ENCODE assay signal across 8 cellular contexts in genomic region chr1:46401964-46402626, GRCh38. TPM values are rescaled to one million over a fixed set of nuclear protein-coding genes. Genes with fewer than 3 reads are reported as not detected.
DNase-seq lines count a peak whose midpoint lies in the region; ATAC-seq and TF ChIP-seq lines count a peak whose summit lies in the region.

No MANE protein-coding gene starts in this region.

- H3K4me1 ChIP-seq in right lobe of liver (peaks cover 0 to 13% (median 3%) of the 10 kb centered on the region in 4 donors), vagina (peaks cover 26% of the 10 kb centered on the region)

- H3K36me3 Mint-ChIP-seq in activated CD4-positive, alpha-beta memory T cell treated with anti-CD3 and anti-CD28 coated beads, Interleukin-2, amount 10 ng/mL, durations not matched to agents 7 days and 5 days (ENCODE audit: low read depth): no peaks in the 10 kb centered on the region

- H3K9me3 ChIP-seq in right lobe of liver (no peaks in the 10 kb centered on the region), vagina (no peaks in the 10 kb centered on the region)

- TF ChIP-seq CTCF in right lobe of liver (IDR thresholded peaks at IDR 0.05) (no peak), vagina (IDR thresholded peaks at IDR 0.05) (no peak)

- no peaks in the 10 kb centered on the region for H3K9me3 Mint-ChIP-seq in activated CD4-positive, alpha-beta memory T cell treated with anti-CD3 and anti-CD28 coated beads, Interleukin-2, amount 10 ng/mL, durations not matched to agents 7 days and 5 days

- H3K27ac Mint-ChIP-seq in activated CD4-positive, alpha-beta memory T cell treated with anti-CD3 and anti-CD28 coated beads, Interleukin-2, amount 10 ng/mL, durations not matched to agents 7 days and 5 days: no peak overlapping the region

- 66% methylated on average over 2 of the region's 10 CpGs for WGBS in right lobe of liver (ENCODE audit: insufficient coverage, low coverage, low lambda C conversion rate, missing lambda C conversion rate)

- ATAC-seq in right lobe of liver (peak; percentile 86 to 93 (median 93)), HG03432 (IDR thresholded peaks at IDR 0.05; ENCODE audit: unreplicated experiment) (no peak)

- H3K27me3 ChIP-seq in right lobe of liver: no peaks in the 10 kb centered on the region
- no peaks in the 10 kb centered on the region for H3K27me3 ChIP-seq in vagina

- intact Hi-C loops in right lobe of liver (cut with DNase I) (no loop called here), vagina (cut with DNase I) (loop anchor here (10.0 kb wide), 1 partner anchor 323 kb away; no protein-coding TSS in a partner anchor)

- TF ChIP-seq POLR2A in right lobe of liver (IDR thresholded peaks at IDR 0.05): no peak
- no peak for TF ChIP-seq POLR2A in vagina (IDR thresholded peaks at IDR 0.05)

- CTCF ChIA-PET in activated CD4-positive, alpha-beta memory T cell treated with anti-CD3 and anti-CD28 coated beads, Interleukin-2, amount 10 ng/mL, durations not matched to agents 7 days and 5 days (lab: Charles Lee): interaction anchor here (0.6 kb wide), 1 partner anchor 91 kb away, joined by 3 read pairs; no protein-coding TSS in a partner anchor

- POLR2A ChIA-PET in activated CD4-positive, alpha-beta memory T cell treated with anti-CD3 and anti-CD28 coated beads, Interleukin-2, amount 10 ng/mL, durations not matched to agents 7 days and 5 days (lab: Charles Lee): interaction anchor here (0.5 kb wide), 1 partner anchor 649 kb away, joined by 3 read pairs; no protein-coding TSS in a partner anchor

- H3K4me1 Mint-ChIP-seq in activated CD4-positive, alpha-beta memory T cell treated with anti-CD3 and anti-CD28 coated beads, Interleukin-2, amount 10 ng/mL, durations not matched to agents 7 days and 5 days: peaks cover 2% of the 10 kb centered on the region

- peak overlapping the region in 1 of 3 donors; percentile 18 for H3K27ac ChIP-seq in right lobe of liver
- H3K27ac ChIP-seq in vagina: peak overlapping the region; percentile 20

- H3K4me3 ChIP-seq in right lobe of liver (no peak overlapping the region), vagina (no peak overlapping the region)

- peaks cover 2% of the 10 kb centered on the region for H3K27me3 Mint-ChIP-seq in activated CD4-positive, alpha-beta memory T cell treated with anti-CD3 and anti-CD28 coated beads, Interleukin-2, amount 10 ng/mL, durations not matched to agents 7 days and 5 days

- no peak overlapping the region for H3K4me3 Mint-ChIP-seq in activated CD4-positive, alpha-beta memory T cell treated with anti-CD3 and anti-CD28 coated beads, Interleukin-2, amount 10 ng/mL, durations not matched to agents 7 days and 5 days

- H3K36me3 ChIP-seq in right lobe of liver: no peaks in the 10 kb centered on the region
- no peaks in the 10 kb centered on the region for H3K36me3 ChIP-seq in vagina

- DNase-seq in DMS79 (lab: John Stamatoyannopoulos, UW) (peak; percentile 85), NCI-H2171 treated with DMSO at 0.1 percent for 48 hours (lab: John Stamatoyannopoulos, UW) (peak; percentile 92), cerebellum (ENCODE audit: low spot score) (peak; percentile 93), right lobe of liver (peak; percentile 70 to 87 (median 86)), vagina (ENCODE audit: extremely low spot score in 2 of 2) (no peak), germinal center (ENCODE audit: low spot score) (no peak)
- DNase-seq in activated CD4-positive, alpha-beta memory T cell treated with anti-CD3 and anti-CD28 coated beads, Interleukin-2, amount 10 ng/mL, durations not matched to agents 7 days and 5 days: no peak

RNA-seq across cellular contexts. Expression of gene FAAH, which starts 8.0 kb away (rescaled TPM):
- total RNA-seq in cerebellum (19.0 TPM), right lobe of liver (10 to 100 TPM; 26.6 to 48.7 (median 33.5) TPM), vagina (38.1 TPM)
- 1 to 10 TPM; 4.0 to 4.3 TPM for total RNA-seq in activated CD4-positive, alpha-beta memory T cell treated with anti-CD3 and anti-CD28 coated beads, Interleukin-2, amount 10 ng/mL, durations not matched to agents 7 days and 5 days

Comparison
In these comparisons a context has a peak if more than half of its experiments do, and no peak if none do; other contexts are left out.
1. DNase-seq: peak in DMS79 (single experiment), NCI-H2171 treated with DMSO at 0.1 percent for 48 hours (single experiment), cerebellum (single experiment) and right lobe of liver (3 of 3); none in vagina (0 of 2), activated CD4-positive, alpha-beta memory T cell treated with anti-CD3 and anti-CD28 coated beads, Interleukin-2, amount 10 ng/mL, durations not matched to agents 7 days and 5 days (single experiment) and germinal center (single experiment).